1 cellular context compared by ENCODE assay signal in genomic region chr11:118911880-118912741, GRCh38.
TF ChIP-seq lines count a peak whose summit lies in the region.

No MANE protein-coding gene starts in this region.

TF ChIP-seq in HepG2, 621 proteins besides CTCF, POLR2A, EP300 and RAD21 (continued from another document and continues in another):
- no peak for TF ChIP-seq ZBTB4 (CRISPR knock-in tag; IDR thresholded peaks at IDR 0.05; ENCODE audit: borderline replicate concordance)
- no peak for TF ChIP-seq RELA (CRISPR knock-in tag; IDR thresholded peaks at IDR 0.05)
- TF ChIP-seq TARDBP (CRISPR knock-in tag; IDR thresholded peaks at IDR 0.05), result no peak
- no peak for TF ChIP-seq HES4 (CRISPR knock-in tag; IDR thresholded peaks at IDR 0.05; ENCODE audit: borderline replicate concordance)
- 0 out of 2 replicates have a peak, but pooled peaks have one; percentile 45 for TF ChIP-seq NRL (CRISPR knock-in tag; IDR thresholded peaks at IDR 0.05; ENCODE audit: borderline replicate concordance)
- no peak for TF ChIP-seq ZNF10 (CRISPR knock-in tag; IDR thresholded peaks at IDR 0.05; ENCODE audit: borderline replicate concordance, low read depth)
- TF ChIP-seq, protein P1, sequence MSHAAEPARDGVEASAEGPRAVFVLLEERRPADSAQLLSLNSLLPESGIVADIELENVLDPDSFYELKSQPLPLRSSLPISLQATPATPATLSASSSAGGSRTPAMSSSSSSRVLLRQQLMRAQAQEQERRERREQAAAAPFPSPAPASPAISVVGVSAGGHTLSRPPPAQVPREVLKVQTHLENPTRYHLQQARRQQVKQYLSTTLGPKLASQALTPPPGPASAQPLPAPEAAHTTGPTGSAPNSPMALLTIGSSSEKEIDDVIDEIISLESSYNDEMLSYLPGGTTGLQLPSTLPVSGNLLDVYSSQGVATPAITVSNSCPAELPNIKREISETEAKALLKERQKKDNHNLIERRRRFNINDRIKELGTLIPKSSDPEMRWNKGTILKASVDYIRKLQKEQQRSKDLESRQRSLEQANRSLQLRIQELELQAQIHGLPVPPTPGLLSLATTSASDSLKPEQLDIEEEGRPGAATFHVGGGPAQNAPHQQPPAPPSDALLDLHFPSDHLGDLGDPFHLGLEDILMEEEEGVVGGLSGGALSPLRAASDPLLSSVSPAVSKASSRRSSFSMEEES (CRISPR knock-in tag; IDR thresholded peaks at IDR 0.05), result peak; percentile 70; the same call in 1 of the 2 replicates
- TF ChIP-seq ZNF558 (CRISPR knock-in tag; IDR thresholded peaks at IDR 0.05; ENCODE audit: borderline replicate concordance), result no peak
- no peak for TF ChIP-seq NFIC (IDR thresholded peaks at IDR 0.05; ENCODE audit: low read length)
- TF ChIP-seq ZBTB7B (CRISPR knock-in tag; IDR thresholded peaks at IDR 0.05), result no peak; the same call in 1 of the 2 replicates
- no peak; the same call in 1 of the 2 replicates for TF ChIP-seq ZNF839 (CRISPR knock-in tag; IDR thresholded peaks at IDR 0.05; ENCODE audit: borderline replicate concordance)
- 0 out of 2 replicates have a peak, but pooled peaks have one; percentile 38 for TF ChIP-seq MYPOP (CRISPR knock-in tag; IDR thresholded peaks at IDR 0.05)
- TF ChIP-seq MAX (IDR thresholded peaks at IDR 0.05), result no peak
- no peak for TF ChIP-seq ZNF280D (CRISPR knock-in tag; IDR thresholded peaks at IDR 0.05)
- TF ChIP-seq ZFP36 (IDR thresholded peaks at IDR 0.05; ENCODE audit: borderline replicate concordance, low read depth, low read length, partially characterized antibody), result no peak
- TF ChIP-seq PAF1 (CRISPR knock-in tag; IDR thresholded peaks at IDR 0.05), result no peak
- peak; percentile 40; the same call in 1 of the 2 replicates for TF ChIP-seq ZBTB2 (CRISPR knock-in tag; IDR thresholded peaks at IDR 0.05; ENCODE audit: low read depth)
- no peak for TF ChIP-seq SNAPC4 (CRISPR knock-in tag; IDR thresholded peaks at IDR 0.05)
- TF ChIP-seq ZNF124 (CRISPR knock-in tag; IDR thresholded peaks at IDR 0.05), result no peak
- TF ChIP-seq EEA1 (CRISPR knock-in tag; IDR thresholded peaks at IDR 0.05; ENCODE audit: borderline replicate concordance), result no peak
- peak; percentile 69; the same call in 1 of the 2 replicates for TF ChIP-seq ZNF746 (CRISPR knock-in tag; IDR thresholded peaks at IDR 0.05)
- TF ChIP-seq ETV5 (CRISPR knock-in tag; IDR thresholded peaks at IDR 0.05; ENCODE audit: borderline replicate concordance), result peak; percentile 89
- TF ChIP-seq, protein P2, sequence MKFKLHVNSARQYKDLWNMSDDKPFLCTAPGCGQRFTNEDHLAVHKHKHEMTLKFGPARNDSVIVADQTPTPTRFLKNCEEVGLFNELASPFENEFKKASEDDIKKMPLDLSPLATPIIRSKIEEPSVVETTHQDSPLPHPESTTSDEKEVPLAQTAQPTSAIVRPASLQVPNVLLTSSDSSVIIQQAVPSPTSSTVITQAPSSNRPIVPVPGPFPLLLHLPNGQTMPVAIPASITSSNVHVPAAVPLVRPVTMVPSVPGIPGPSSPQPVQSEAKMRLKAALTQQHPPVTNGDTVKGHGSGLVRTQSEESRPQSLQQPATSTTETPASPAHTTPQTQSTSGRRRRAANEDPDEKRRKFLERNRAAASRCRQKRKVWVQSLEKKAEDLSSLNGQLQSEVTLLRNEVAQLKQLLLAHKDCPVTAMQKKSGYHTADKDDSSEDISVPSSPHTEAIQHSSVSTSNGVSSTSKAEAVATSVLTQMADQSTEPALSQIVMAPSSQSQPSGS (CRISPR knock-in tag; IDR thresholded peaks at IDR 0.05), result no peak
- TF ChIP-seq SPEN (CRISPR knock-in tag; IDR thresholded peaks at IDR 0.05; ENCODE audit: low read depth), result 0 out of 2 replicates have a peak, but pooled peaks have one; percentile 21
- no peak for TF ChIP-seq NKX3-1 (CRISPR knock-in tag; IDR thresholded peaks at IDR 0.05)
- TF ChIP-seq ZNF740 (CRISPR knock-in tag; IDR thresholded peaks at IDR 0.05), result peak; percentile 55; the same call in 1 of the 2 replicates
- TF ChIP-seq FOXK1 (CRISPR knock-in tag; IDR thresholded peaks at IDR 0.05; ENCODE audit: borderline replicate concordance, low read depth), result no peak
- TF ChIP-seq, protein P3, sequence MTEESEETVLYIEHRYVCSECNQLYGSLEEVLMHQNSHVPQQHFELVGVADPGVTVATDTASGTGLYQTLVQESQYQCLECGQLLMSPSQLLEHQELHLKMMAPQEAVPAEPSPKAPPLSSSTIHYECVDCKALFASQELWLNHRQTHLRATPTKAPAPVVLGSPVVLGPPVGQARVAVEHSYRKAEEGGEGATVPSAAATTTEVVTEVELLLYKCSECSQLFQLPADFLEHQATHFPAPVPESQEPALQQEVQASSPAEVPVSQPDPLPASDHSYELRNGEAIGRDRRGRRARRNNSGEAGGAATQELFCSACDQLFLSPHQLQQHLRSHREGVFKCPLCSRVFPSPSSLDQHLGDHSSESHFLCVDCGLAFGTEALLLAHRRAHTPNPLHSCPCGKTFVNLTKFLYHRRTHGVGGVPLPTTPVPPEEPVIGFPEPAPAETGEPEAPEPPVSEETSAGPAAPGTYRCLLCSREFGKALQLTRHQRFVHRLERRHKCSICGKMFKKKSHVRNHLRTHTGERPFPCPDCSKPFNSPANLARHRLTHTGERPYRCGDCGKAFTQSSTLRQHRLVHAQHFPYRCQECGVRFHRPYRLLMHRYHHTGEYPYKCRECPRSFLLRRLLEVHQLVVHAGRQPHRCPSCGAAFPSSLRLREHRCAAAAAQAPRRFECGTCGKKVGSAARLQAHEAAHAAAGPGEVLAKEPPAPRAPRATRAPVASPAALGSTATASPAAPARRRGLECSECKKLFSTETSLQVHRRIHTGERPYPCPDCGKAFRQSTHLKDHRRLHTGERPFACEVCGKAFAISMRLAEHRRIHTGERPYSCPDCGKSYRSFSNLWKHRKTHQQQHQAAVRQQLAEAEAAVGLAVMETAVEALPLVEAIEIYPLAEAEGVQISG (CRISPR knock-in tag; IDR thresholded peaks at IDR 0.05), result peak; percentile 42; the same call in 1 of the 2 replicates
- no peak for TF ChIP-seq REXO4 (CRISPR knock-in tag; IDR thresholded peaks at IDR 0.05; ENCODE audit: borderline replicate concordance)
- TF ChIP-seq, protein P4, sequence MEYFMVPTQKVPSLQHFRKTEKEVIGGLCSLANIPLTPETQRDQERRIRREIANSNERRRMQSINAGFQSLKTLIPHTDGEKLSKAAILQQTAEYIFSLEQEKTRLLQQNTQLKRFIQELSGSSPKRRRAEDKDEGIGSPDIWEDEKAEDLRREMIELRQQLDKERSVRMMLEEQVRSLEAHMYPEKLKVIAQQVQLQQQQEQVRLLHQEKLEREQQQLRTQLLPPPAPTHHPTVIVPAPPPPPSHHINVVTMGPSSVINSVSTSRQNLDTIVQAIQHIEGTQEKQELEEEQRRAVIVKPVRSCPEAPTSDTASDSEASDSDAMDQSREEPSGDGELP (IDR thresholded peaks at IDR 0.05; ENCODE audit: borderline replicate concordance, low read depth), result peak; percentile 74; the same call in 1 of the 2 replicates
- TF ChIP-seq ZNF468 (CRISPR knock-in tag; IDR thresholded peaks at IDR 0.05), result no peak
- no peak for TF ChIP-seq ZKSCAN8 (CRISPR knock-in tag; IDR thresholded peaks at IDR 0.05; ENCODE audit: borderline replicate concordance)
- TF ChIP-seq EED (CRISPR knock-in tag; IDR thresholded peaks at IDR 0.05), result no peak
